ENCODE assay signal across 10 cellular contexts in the genomic region with DNA sequence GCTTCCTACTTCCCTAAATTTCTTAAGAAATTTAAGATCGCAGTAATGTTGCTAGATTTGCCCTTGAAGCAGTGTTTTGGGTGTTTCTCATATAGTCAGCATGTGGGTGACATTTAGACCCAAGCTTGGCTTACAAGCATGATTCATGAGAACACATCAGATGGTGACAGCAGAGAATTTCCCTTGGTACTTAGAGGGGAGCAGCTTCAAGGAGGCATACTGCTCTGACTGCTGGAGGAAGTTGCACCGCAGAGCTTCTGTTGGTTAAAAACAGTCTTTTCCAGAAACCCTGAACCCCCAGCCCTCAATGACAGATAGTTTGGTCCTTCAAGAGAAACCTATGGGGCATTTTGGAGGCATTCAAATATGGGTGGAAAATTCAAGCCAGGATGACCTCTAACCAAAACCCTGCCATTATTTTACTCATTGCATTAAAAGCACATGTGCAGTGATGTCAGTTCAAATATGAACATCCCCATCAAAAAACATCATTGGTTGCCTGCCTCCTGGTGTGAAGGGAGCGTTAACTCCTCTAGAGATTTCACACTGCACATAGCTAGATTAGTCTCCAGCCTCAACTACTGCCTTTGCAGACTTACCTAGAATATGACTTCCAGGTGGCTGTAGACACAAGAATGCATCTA.
A peak's percentile ranks its signal among the peaks of the same experiment; 100 is the strongest.
DNase-seq lines count a peak whose midpoint lies in the region; ATAC-seq and TF ChIP-seq lines count a peak whose summit lies in the region.
"Had no signal": no experiment of that assay in that cellular context is flagged by ENCODE, and none has a peak within 500 bp of the region (broad histone marks: within the 10 kb centered on the region; RNA-seq: fewer than 3 reads in every experiment).

No MANE protein-coding gene starts in this region.

- no peaks in the 10 kb centered on the region for H3K9me2 ChIP-seq in PC-9 (ENCODE audit: insufficient read depth)

- H3K27me3 Mint-ChIP-seq in CD4-positive, alpha-beta T cell = no peaks in the 10 kb centered on the region
- no peaks in the 10 kb centered on the region for H3K27me3 Mint-ChIP-seq in activated naive CD8-positive, alpha-beta T cell treated with anti-CD3 and anti-CD28 coated beads for 36 hours
- H3K27me3 Mint-ChIP-seq in type B pancreatic cell = peaks cover 18% of the 10 kb centered on the region

- H3K4me3 Mint-ChIP-seq in CD4-positive, alpha-beta T cell = no peak overlapping the region
- no peak overlapping the region for H3K4me3 Mint-ChIP-seq in activated naive CD8-positive, alpha-beta T cell treated with anti-CD3 and anti-CD28 coated beads for 36 hours
- no peak overlapping the region for H3K4me3 Mint-ChIP-seq in type B pancreatic cell

- H4K20me1 ChIP-seq in PC-9 (ENCODE audit: insufficient read depth) = no peaks in the 10 kb centered on the region

- H3K9me3 Mint-ChIP-seq in CD4-positive, alpha-beta T cell = no peaks in the 10 kb centered on the region
- H3K9me3 Mint-ChIP-seq in activated naive CD8-positive, alpha-beta T cell treated with anti-CD3 and anti-CD28 coated beads for 36 hours = no peaks in the 10 kb centered on the region
- H3K9me3 Mint-ChIP-seq in type B pancreatic cell = no peaks in the 10 kb centered on the region

- no peak overlapping the region for H2AFZ ChIP-seq in PC-9

- H3K79me2 ChIP-seq in PC-9 (ENCODE audit: low read depth) = peaks cover 12% of the 10 kb centered on the region; the same call in 1 of the 2 replicates

- no peak overlapping the region for H3K27ac ChIP-seq in CD4-positive, alpha-beta T cell (ENCODE audit: low read depth, low read length)
- no peak overlapping the region for H3K27ac ChIP-seq in PC-9

- peaks cover 62% of the 10 kb centered on the region for H3K4me1 Mint-ChIP-seq in CD4-positive, alpha-beta T cell (ENCODE audit: low read depth)
- peaks cover 46% of the 10 kb centered on the region for H3K4me1 Mint-ChIP-seq in activated naive CD8-positive, alpha-beta T cell treated with anti-CD3 and anti-CD28 coated beads for 36 hours
- no peaks in the 10 kb centered on the region for H3K4me1 Mint-ChIP-seq in type B pancreatic cell (ENCODE audit: unreplicated experiment)

- no peaks in the 10 kb centered on the region for H3K27me3 ChIP-seq in CD4-positive, alpha-beta T cell (ENCODE audit: control insufficient read depth, insufficient read depth, low read length)
- no peaks in the 10 kb centered on the region for H3K27me3 ChIP-seq in PC-9 (ENCODE audit: insufficient read depth, low read depth)

- H3K4me2 ChIP-seq in PC-9 = peak overlapping the region; percentile 47; the same call in 1 of the 2 replicates

- no TSS peak for BruUV-seq in PC-9 (replicated peaks; lab: Mats Ljungman, UMichigan)

- no peak for TF ChIP-seq CTCF in CD4-positive, alpha-beta T cell (IDR thresholded peaks at IDR 0.05)
- TF ChIP-seq CTCF in PC-9 (conservative IDR thresholded peaks at IDR 0.05) (no peak), type B pancreatic cell (conservative IDR thresholded peaks at IDR 0.05) (no peak)

- ATAC-seq in CD4-positive, alpha-beta T cell (ENCODE audit: poor library complexity) = peak; percentile 89

- H3K4me3 ChIP-seq in PC-9 = no peak overlapping the region

- peak overlapping the region; percentile 31 for H3K27ac Mint-ChIP-seq in CD4-positive, alpha-beta T cell
- H3K27ac Mint-ChIP-seq in activated naive CD8-positive, alpha-beta T cell treated with anti-CD3 and anti-CD28 coated beads for 36 hours = peak overlapping the region; percentile 55
- H3K27ac Mint-ChIP-seq in type B pancreatic cell = no peak overlapping the region

- no peaks in the 10 kb centered on the region for H3K9me3 ChIP-seq in CD4-positive, alpha-beta T cell (ENCODE audit: control insufficient read depth, low read length)
- no peaks in the 10 kb centered on the region for H3K9me3 ChIP-seq in PC-9 (ENCODE audit: insufficient read depth, low read depth)

- H3K4me1 ChIP-seq in PC-9 (replicated peaks; ENCODE audit: insufficient read depth) = peaks cover 60% of the 10 kb centered on the region

- CTCF ChIA-PET in CD4-positive, alpha-beta T cell (lab: Charles Lee) = interaction anchor here (0.8 kb wide), 1 partner anchor 378 kb away, joined by 3 read pairs; no protein-coding TSS in a partner anchor
- CTCF ChIA-PET in PC-9 (lab: Charles Lee) = no interaction called here

- no peaks in the 10 kb centered on the region for H3K36me3 ChIP-seq in PC-9 (ENCODE audit: low read depth)

- DNase-seq in CD4-positive, alpha-beta T cell = peak in 3 of 10 experiments; percentile 7 to 22 (median 16)
- DNase-seq in PC-9 = no peak
- DNase-seq in activated naive CD8-positive, alpha-beta T cell treated with anti-CD3 and anti-CD28 coated beads for 36 hours = peak; percentile 60
- peak; percentile 7 for DNase-seq in stimulated activated CD4-positive, alpha-beta T cell treated with anti-CD3 and anti-CD28 coated beads, Interleukin-12 subunit alpha, Interleukin-12 subunit beta, amount 100 ng/mL, for 4 hours
- no peak for DNase-seq in SKM-1 (lab: John Stamatoyannopoulos, UW; ENCODE audit: unreplicated experiment)
- DNase-seq in mesenteric fat pad (ENCODE audit: low spot score) = no peak
- no peak for DNase-seq in type B pancreatic cell (ENCODE audit: extremely low spot score, unreplicated experiment)
- no peak for DNase-seq in NCI-H1092 treated with DMSO at 0.1 percent for 48 hours (lab: John Stamatoyannopoulos, UW)
- DNase-seq: COR-L47, SHP77 treated with DMSO at 0.1 percent for 48 hours had no signal

- H3K36me3 Mint-ChIP-seq in CD4-positive, alpha-beta T cell (ENCODE audit: low read depth) = peaks cover 9% of the 10 kb centered on the region
- H3K36me3 Mint-ChIP-seq in activated naive CD8-positive, alpha-beta T cell treated with anti-CD3 and anti-CD28 coated beads for 36 hours = peaks cover 7% of the 10 kb centered on the region
- no peaks in the 10 kb centered on the region for H3K36me3 Mint-ChIP-seq in type B pancreatic cell

- H3F3A ChIP-seq in PC-9 (ENCODE audit: insufficient read depth, low read depth) = peaks cover 54% of the 10 kb centered on the region

- POLR2A ChIA-PET in CD4-positive, alpha-beta T cell (lab: Charles Lee) = interaction anchor here (0.6 kb wide), 1 partner anchor 29 kb away, joined by 3 read pairs; no protein-coding TSS in a partner anchor
- POLR2A ChIA-PET in PC-9 (lab: Charles Lee; ENCODE audit: unreplicated experiment) = no interaction called here

- intact Hi-C loops in CD4-positive, alpha-beta T cell (cut with DNase I, micrococcal nuclease) = loop anchor here in 1 of 2 experiments (1.0 kb wide), 1 partner anchor 40 kb away; no protein-coding TSS in a partner anchor
- intact Hi-C loops in PC-9 (cut with micrococcal nuclease; ENCODE audit: unreplicated experiment) = no loop called here

Comparison
In these comparisons a context has a peak if more than half of its experiments do, and no peak if none do; other contexts are left out.
1. DNase-seq: peak in activated naive CD8-positive, alpha-beta T cell treated with anti-CD3 and anti-CD28 coated beads for 36 hours (single experiment) and stimulated activated CD4-positive, alpha-beta T cell treated with anti-CD3 and anti-CD28 coated beads, Interleukin-12 subunit alpha, Interleukin-12 subunit beta, amount 100 ng/mL, for 4 hours (single experiment); none in PC-9 (0 of 2), SKM-1 (single experiment), mesenteric fat pad (single experiment), type B pancreatic cell (single experiment) and NCI-H1092 treated with DMSO at 0.1 percent for 48 hours (single experiment).